31 cellular contexts compared by ENCODE assay signal in genomic region chr14:77219591-77219990, GRCh38. TPM values are rescaled to one million over a fixed set of nuclear protein-coding genes. Genes with fewer than 3 reads are reported as not detected.
DNase-seq lines count a peak whose midpoint lies in the region; ATAC-seq and TF ChIP-seq lines count a peak whose summit lies in the region.
"Had no signal": no experiment of that assay in that cellular context is flagged by ENCODE, and none has a peak within 500 bp of the region (broad histone marks: within the 10 kb centered on the region; RNA-seq: fewer than 3 reads in every experiment).

No MANE protein-coding gene starts in this region.

- no peaks in the 10 kb centered on the region for H3K4me1 Mint-ChIP-seq in stimulated activated memory B cell treated with anti-CD40 and anti-IgM and Interleukin-4, amounts not matched to agents 10 μg/mL and 1 μg/mL and 100 μg/mL, for 72 hours
- H3K4me1 Mint-ChIP-seq: activated CD4-positive, alpha-beta T cell treated with anti-CD3 and anti-CD28 coated beads, Interleukin-2, amount 10 ng/mL, durations not matched to agents 24 days and 14 days; neural crest cell had no signal

- DNase-seq in heart left ventricle: peak in 1 of 5 donors; percentile 37
- no peak for DNase-seq in right cardiac atrium
- peak; percentile 62 for DNase-seq in RPMI8226
- DNase-seq in left lobe of liver (ENCODE audit: low spot score): peak; percentile 93
- no peak for DNase-seq in GM10248 (ENCODE audit: extremely low spot score)
- DNase-seq in stimulated activated CD4-positive, alpha-beta T cell treated with anti-CD3 and anti-CD28 coated beads, Interleukin-15, amount 100 ng/mL, for 24 hours: no peak
- DNase-seq in kidney glomerular epithelial cell (lab: John Stamatoyannopoulos, UW): no peak
- DNase-seq: activated CD4-positive, alpha-beta T cell treated with anti-CD3 and anti-CD28 coated beads, Interleukin-2, amount 10 ng/mL, durations not matched to agents 24 days and 14 days; activated gamma-delta T cell treated with Interleukin-2 at 50 U/mL for 16 hours; activated T-cell treated with anti-CD3 and anti-CD28 coated beads, Interleukin-2, amount 50 U/mL, for 24 hours; CD8-positive, alpha-beta T cell; H7; kidney; mammary epithelial cell; NCI-H1417 treated with DMSO at 0.1 percent for 48 hours; NCI-H2107; SHP77 treated with DMSO at 0.1 percent for 48 hours; stimulated activated CD4-positive, alpha-beta T cell treated with anti-CD3 and anti-CD28 coated beads, Interleukin-12 subunit alpha, Interleukin-12 subunit beta, amount 100 ng/mL, for 4 hours; stimulated activated CD4-positive, alpha-beta T cell treated with anti-CD3 and anti-CD28 coated beads, Interleukin-4, amount 100 ng/mL, for 4 hours; stimulated activated naive B cell treated with anti-CD40 and anti-IgM and Interleukin-4, amounts not matched to agents 10 μg/mL and 1 μg/mL and 100 μg/mL, for 72 hours; T-helper 9 cell; uterus; WERI-Rb-1 had no signal

- TF ChIP-seq POLR2A in heart left ventricle (IDR thresholded peaks at IDR 0.05): no peak

- intact Hi-C loops in heart left ventricle (cut with DNase I) (no loop called here), right cardiac atrium (cut with DNase I) (no loop called here)

- POLR2A ChIA-PET in GM10248 (lab: Yijun Ruan, JAX): no interaction called here

- TF ChIP-seq CTCF in heart left ventricle (IDR thresholded peaks at IDR 0.05) (no peak), GM10248 (IDR thresholded peaks at IDR 0.05; ENCODE audit: control extremely low read depth, extremely low read depth, low read depth, missing control alignments) (no peak)

- H3K4me3 Mint-ChIP-seq in stimulated activated memory B cell treated with anti-CD40 and anti-IgM and Interleukin-4, amounts not matched to agents 10 μg/mL and 1 μg/mL and 100 μg/mL, for 72 hours: no peak overlapping the region
- H3K4me3 Mint-ChIP-seq: activated CD4-positive, alpha-beta T cell treated with anti-CD3 and anti-CD28 coated beads, Interleukin-2, amount 10 ng/mL, durations not matched to agents 24 days and 14 days; activated T-cell treated with anti-CD3 and anti-CD28 coated beads, Interleukin-2, amount 50 U/mL, for 24 hours; CD8-positive, alpha-beta T cell; neural crest cell; stimulated activated naive B cell treated with anti-CD40 and anti-IgM and Interleukin-4, amounts not matched to agents 10 μg/mL and 1 μg/mL and 100 μg/mL, for 72 hours had no signal

- H3K27me3 ChIP-seq in heart left ventricle: peaks cover 0 to 30% (median 6%) of the 10 kb centered on the region in 9 donors
- no peaks in the 10 kb centered on the region for H3K27me3 ChIP-seq in right cardiac atrium (ENCODE audit: control insufficient read depth, insufficient read depth)
- H3K27me3 ChIP-seq: uterus had no signal

- no peaks in the 10 kb centered on the region for H3K36me3 ChIP-seq in heart left ventricle
- H3K36me3 ChIP-seq: thoracic aorta, uterus, WERI-Rb-1 had no signal

- no peak overlapping the region for H3K27ac Mint-ChIP-seq in stimulated activated memory B cell treated with anti-CD40 and anti-IgM and Interleukin-4, amounts not matched to agents 10 μg/mL and 1 μg/mL and 100 μg/mL, for 72 hours
- H3K27ac Mint-ChIP-seq: activated CD4-positive, alpha-beta T cell treated with anti-CD3 and anti-CD28 coated beads, Interleukin-2, amount 10 ng/mL, durations not matched to agents 24 days and 14 days; activated T-cell treated with anti-CD3 and anti-CD28 coated beads, Interleukin-2, amount 50 U/mL, for 24 hours; CD8-positive, alpha-beta T cell; IgD-negative memory B cell; stimulated activated naive B cell treated with anti-CD40 and anti-IgM and Interleukin-4, amounts not matched to agents 10 μg/mL and 1 μg/mL and 100 μg/mL, for 72 hours had no signal

- ATAC-seq in heart left ventricle (peak; percentile 36 to 78 (median 45)), right cardiac atrium (no peak), left lobe of liver (peak; percentile 95)
- no peak for ATAC-seq in stimulated activated memory B cell treated with anti-CD40 and anti-IgM and Interleukin-4, amounts not matched to agents 10 μg/mL and 1 μg/mL and 100 μg/mL, for 72 hours
- ATAC-seq: CD8-positive, alpha-beta T cell; sciatic nerve; stimulated activated naive B cell treated with anti-CD40 and anti-IgM and Interleukin-4, amounts not matched to agents 10 μg/mL and 1 μg/mL and 100 μg/mL, for 72 hours had no signal

- 6 to 58% (median 46%) methylated on average over 3 to 10 of the region's 10 CpGs for WGBS in heart left ventricle, 4 donors
- WGBS in right cardiac atrium: 56% methylated on average over 10 of the region's 10 CpGs

- H3K9me3 Mint-ChIP-seq in stimulated activated memory B cell treated with anti-CD40 and anti-IgM and Interleukin-4, amounts not matched to agents 10 μg/mL and 1 μg/mL and 100 μg/mL, for 72 hours: peaks cover 4% of the 10 kb centered on the region
- H3K9me3 Mint-ChIP-seq: activated CD4-positive, alpha-beta T cell treated with anti-CD3 and anti-CD28 coated beads, Interleukin-2, amount 10 ng/mL, durations not matched to agents 24 days and 14 days; activated T-cell treated with anti-CD3 and anti-CD28 coated beads, Interleukin-2, amount 50 U/mL, for 24 hours; CD8-positive, alpha-beta T cell; IgD-negative memory B cell; neural crest cell had no signal

- CTCF ChIA-PET in GM10248 (lab: Yijun Ruan, JAX): no interaction called here

- H3K36me3 Mint-ChIP-seq in stimulated activated memory B cell treated with anti-CD40 and anti-IgM and Interleukin-4, amounts not matched to agents 10 μg/mL and 1 μg/mL and 100 μg/mL, for 72 hours: no peaks in the 10 kb centered on the region
- H3K36me3 Mint-ChIP-seq: CD8-positive, alpha-beta T cell; stimulated activated naive B cell treated with anti-CD40 and anti-IgM and Interleukin-4, amounts not matched to agents 10 μg/mL and 1 μg/mL and 100 μg/mL, for 72 hours had no signal

- H3K9me3 ChIP-seq in heart left ventricle: no peaks in the 10 kb centered on the region
- no peaks in the 10 kb centered on the region for H3K9me3 ChIP-seq in right cardiac atrium (ENCODE audit: control insufficient read depth, low read length)
- H3K9me3 ChIP-seq: thoracic aorta, uterus had no signal

- H3K27ac ChIP-seq in heart left ventricle: no peak overlapping the region
- no peak overlapping the region for H3K27ac ChIP-seq in right cardiac atrium (ENCODE audit: low read length)
- H3K27ac ChIP-seq: thoracic aorta, uterus, WERI-Rb-1 had no signal

- H3K4me3 ChIP-seq in heart left ventricle: no peak overlapping the region
- H3K4me3 ChIP-seq in right cardiac atrium (ENCODE audit: low read length): no peak overlapping the region
- H3K4me3 ChIP-seq: thoracic aorta, uterus had no signal

- peaks cover 29% of the 10 kb centered on the region for H3K27me3 Mint-ChIP-seq in stimulated activated memory B cell treated with anti-CD40 and anti-IgM and Interleukin-4, amounts not matched to agents 10 μg/mL and 1 μg/mL and 100 μg/mL, for 72 hours

- no peaks in the 10 kb centered on the region for H3K4me1 ChIP-seq in heart left ventricle
- no peaks in the 10 kb centered on the region for H3K4me1 ChIP-seq in right cardiac atrium (ENCODE audit: control insufficient read depth, insufficient read depth, low read length)
- H3K4me1 ChIP-seq: uterus had no signal

RNA-seq across cellular contexts. Expression of gene TMEM63C, which starts 38.0 kb away (rescaled TPM):
- total RNA-seq in heart left ventricle: 1 to 10 TPM in 6 of 9 donors, under 1 TPM in 2, not detected in 1; 0.48 to 3.7 (median 1.7) TPM
- 1 to 10 TPM in 1 of 2 donors, under 1 TPM in 1; 0.01 to 4.0 TPM for polyA plus RNA-seq in heart left ventricle
- total RNA-seq in right cardiac atrium: under 1 TPM in 3 of 4 donors, not detected in 1; 0.03 to 0.23 (median 0.14) TPM
- 0.11 TPM for polyA plus RNA-seq in right cardiac atrium
- 0.35 TPM for total RNA-seq in left lobe of liver
- total RNA-seq: NCI-H460, sciatic nerve had no signal

RNA-seq across cellular contexts. Expression of gene NGB, which starts 51.4 kb away (rescaled TPM):
- not detected for total RNA-seq in heart left ventricle
- not detected for polyA plus RNA-seq in heart left ventricle
- total RNA-seq in right cardiac atrium: not detected
- polyA plus RNA-seq in right cardiac atrium: not detected
- not detected for total RNA-seq in left lobe of liver
- total RNA-seq: activated CD4-positive, alpha-beta T cell treated with anti-CD3 and anti-CD28 coated beads, Interleukin-2, amount 10 ng/mL, durations not matched to agents 24 days and 14 days; CD8-positive, alpha-beta T cell; chondrocyte; glomerular endothelial cell; kidney; NCI-H460; neural crest cell; sciatic nerve; thoracic aorta; uterus had no signal
- polyA plus RNA-seq: IgD-negative memory B cell had no signal

Comparison
In these comparisons a context has a peak if more than half of its experiments do, and no peak if none do; other contexts are left out.
1. ATAC-seq: peak in heart left ventricle (4 of 4) and left lobe of liver (single experiment); none in right cardiac atrium (0 of 2) and stimulated activated memory B cell treated with anti-CD40 and anti-IgM and Interleukin-4, amounts not matched to agents 10 μg/mL and 1 μg/mL and 100 μg/mL, for 72 hours (single experiment).
2. DNase-seq: peak in RPMI8226 (single experiment) and left lobe of liver (single experiment); none in right cardiac atrium (0 of 3), GM10248 (single experiment), stimulated activated CD4-positive, alpha-beta T cell treated with anti-CD3 and anti-CD28 coated beads, Interleukin-15, amount 100 ng/mL, for 24 hours (single experiment) and kidney glomerular epithelial cell (single experiment).